ENCODE assay signal across 1 cellular context in genomic region chr17:6461246-6461645, GRCh38.
TF ChIP-seq lines count a peak whose summit lies in the region.

No MANE protein-coding gene starts in this region.

TF ChIP-seq in GM23338, 12 proteins besides CTCF, POLR2A, EP300 and RAD21 (continued from another document):
- TF ChIP-seq, protein P1, sequence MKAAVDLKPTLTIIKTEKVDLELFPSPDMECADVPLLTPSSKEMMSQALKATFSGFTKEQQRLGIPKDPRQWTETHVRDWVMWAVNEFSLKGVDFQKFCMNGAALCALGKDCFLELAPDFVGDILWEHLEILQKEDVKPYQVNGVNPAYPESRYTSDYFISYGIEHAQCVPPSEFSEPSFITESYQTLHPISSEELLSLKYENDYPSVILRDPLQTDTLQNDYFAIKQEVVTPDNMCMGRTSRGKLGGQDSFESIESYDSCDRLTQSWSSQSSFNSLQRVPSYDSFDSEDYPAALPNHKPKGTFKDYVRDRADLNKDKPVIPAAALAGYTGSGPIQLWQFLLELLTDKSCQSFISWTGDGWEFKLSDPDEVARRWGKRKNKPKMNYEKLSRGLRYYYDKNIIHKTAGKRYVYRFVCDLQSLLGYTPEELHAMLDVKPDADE (IDR thresholded peaks at IDR 0.05) = no peak
- TF ChIP-seq, protein P2, sequence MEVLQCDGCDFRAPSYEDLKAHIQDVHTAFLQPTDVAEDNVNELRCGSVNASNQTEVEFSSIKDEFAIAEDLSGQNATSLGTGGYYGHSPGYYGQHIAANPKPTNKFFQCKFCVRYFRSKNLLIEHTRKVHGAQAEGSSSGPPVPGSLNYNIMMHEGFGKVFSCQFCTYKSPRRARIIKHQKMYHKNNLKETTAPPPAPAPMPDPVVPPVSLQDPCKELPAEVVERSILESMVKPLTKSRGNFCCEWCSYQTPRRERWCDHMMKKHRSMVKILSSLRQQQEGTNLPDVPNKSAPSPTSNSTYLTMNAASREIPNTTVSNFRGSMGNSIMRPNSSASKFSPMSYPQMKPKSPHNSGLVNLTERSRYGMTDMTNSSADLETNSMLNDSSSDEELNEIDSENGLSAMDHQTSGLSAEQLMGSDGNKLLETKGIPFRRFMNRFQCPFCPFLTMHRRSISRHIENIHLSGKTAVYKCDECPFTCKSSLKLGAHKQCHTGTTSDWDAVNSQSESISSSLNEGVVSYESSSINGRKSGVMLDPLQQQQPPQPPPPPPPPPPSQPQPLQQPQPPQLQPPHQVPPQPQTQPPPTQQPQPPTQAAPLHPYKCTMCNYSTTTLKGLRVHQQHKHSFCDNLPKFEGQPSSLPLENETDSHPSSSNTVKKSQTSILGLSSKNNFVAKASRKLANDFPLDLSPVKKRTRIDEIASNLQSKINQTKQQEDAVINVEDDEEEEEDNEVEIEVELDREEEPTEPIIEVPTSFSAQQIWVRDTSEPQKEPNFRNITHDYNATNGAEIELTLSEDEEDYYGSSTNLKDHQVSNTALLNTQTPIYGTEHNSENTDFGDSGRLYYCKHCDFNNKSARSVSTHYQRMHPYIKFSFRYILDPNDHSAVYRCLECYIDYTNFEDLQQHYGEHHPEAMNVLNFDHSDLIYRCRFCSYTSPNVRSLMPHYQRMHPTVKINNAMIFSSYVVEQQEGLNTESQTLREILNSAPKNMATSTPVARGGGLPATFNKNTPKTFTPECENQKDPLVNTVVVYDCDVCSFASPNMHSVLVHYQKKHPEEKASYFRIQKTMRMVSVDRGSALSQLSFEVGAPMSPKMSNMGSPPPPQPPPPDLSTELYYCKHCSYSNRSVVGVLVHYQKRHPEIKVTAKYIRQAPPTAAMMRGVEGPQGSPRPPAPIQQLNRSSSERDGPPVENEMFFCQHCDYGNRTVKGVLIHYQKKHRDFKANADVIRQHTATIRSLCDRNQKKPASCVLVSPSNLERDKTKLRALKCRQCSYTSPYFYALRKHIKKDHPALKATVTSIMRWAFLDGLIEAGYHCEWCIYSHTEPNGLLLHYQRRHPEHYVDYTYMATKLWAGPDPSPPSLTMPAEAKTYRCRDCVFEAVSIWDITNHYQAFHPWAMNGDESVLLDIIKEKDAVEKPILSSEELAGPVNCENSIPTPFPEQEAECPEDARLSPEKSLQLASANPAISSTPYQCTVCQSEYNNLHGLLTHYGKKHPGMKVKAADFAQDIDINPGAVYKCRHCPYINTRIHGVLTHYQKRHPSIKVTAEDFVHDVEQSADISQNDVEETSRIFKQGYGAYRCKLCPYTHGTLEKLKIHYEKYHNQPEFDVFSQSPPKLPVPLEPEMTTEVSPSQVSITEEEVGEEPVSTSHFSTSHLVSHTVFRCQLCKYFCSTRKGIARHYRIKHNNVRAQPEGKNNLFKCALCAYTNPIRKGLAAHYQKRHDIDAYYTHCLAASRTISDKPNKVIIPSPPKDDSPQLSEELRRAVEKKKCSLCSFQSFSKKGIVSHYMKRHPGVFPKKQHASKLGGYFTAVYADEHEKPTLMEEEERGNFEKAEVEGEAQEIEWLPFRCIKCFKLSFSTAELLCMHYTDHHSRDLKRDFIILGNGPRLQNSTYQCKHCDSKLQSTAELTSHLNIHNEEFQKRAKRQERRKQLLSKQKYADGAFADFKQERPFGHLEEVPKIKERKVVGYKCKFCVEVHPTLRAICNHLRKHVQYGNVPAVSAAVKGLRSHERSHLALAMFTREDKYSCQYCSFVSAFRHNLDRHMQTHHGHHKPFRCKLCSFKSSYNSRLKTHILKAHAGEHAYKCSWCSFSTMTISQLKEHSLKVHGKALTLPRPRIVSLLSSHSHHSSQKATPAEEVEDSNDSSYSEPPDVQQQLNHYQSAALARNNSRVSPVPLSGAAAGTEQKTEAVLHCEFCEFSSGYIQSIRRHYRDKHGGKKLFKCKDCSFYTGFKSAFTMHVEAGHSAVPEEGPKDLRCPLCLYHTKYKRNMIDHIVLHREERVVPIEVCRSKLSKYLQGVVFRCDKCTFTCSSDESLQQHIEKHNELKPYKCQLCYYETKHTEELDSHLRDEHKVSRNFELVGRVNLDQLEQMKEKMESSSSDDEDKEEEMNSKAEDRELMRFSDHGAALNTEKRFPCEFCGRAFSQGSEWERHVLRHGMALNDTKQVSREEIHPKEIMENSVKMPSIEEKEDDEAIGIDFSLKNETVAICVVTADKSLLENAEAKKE (CRISPR knock-in tag; IDR thresholded peaks at IDR 0.05) = no peak
- TF ChIP-seq REST (IDR thresholded peaks at IDR 0.05; ENCODE audit: unreplicated experiment) = no peak
- TF ChIP-seq POLR2AphosphoS5 (IDR thresholded peaks at IDR 0.05; ENCODE audit: low read depth) = no peak
- TF ChIP-seq ZNF331 (CRISPR knock-in tag; IDR thresholded peaks at IDR 0.05; ENCODE audit: low read depth) = no peak
